Comparison of ENCODE assay signal across 1 cellular context in the genomic region with DNA sequence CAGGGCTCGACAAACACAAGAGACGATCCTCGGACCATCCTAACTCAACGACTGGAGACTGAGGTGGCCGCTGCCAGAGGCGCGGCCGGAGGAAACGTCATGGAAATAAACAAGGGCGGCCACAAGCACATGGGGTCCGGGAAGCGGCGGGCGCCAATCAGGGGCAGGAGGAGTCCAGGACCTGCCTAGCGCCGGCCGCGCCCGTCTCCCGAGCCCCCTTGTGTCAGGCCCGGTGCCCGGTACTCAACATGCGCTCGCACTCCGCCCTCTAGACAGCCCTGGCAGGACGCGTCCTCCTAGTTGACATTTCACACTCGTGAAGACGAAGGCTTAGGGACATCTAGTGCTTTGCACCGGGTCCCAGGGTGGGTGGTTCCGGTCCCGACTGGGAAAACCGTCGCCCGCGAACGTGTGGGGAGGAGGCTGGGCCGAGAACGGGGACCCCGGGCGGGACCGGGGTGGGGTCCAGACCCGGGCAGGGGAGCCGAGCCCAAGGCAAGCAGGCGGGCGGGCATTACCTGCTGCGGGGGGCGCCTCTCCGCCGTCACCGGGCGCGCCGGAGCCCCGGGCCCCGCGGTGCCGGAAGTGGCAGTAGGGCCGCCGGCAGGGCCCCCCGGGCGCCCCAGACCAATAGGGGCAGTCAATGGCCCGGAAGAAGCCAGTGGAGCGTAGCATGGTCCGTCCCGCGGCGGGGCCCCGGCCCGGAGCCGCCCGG.
TF ChIP-seq lines count a peak whose summit lies in the region.

No MANE protein-coding gene starts in this region.

TF ChIP-seq in K562, 482 proteins besides CTCF, POLR2A, EP300 and RAD21 (continued from another document):
- TF ChIP-seq, protein P1, sequence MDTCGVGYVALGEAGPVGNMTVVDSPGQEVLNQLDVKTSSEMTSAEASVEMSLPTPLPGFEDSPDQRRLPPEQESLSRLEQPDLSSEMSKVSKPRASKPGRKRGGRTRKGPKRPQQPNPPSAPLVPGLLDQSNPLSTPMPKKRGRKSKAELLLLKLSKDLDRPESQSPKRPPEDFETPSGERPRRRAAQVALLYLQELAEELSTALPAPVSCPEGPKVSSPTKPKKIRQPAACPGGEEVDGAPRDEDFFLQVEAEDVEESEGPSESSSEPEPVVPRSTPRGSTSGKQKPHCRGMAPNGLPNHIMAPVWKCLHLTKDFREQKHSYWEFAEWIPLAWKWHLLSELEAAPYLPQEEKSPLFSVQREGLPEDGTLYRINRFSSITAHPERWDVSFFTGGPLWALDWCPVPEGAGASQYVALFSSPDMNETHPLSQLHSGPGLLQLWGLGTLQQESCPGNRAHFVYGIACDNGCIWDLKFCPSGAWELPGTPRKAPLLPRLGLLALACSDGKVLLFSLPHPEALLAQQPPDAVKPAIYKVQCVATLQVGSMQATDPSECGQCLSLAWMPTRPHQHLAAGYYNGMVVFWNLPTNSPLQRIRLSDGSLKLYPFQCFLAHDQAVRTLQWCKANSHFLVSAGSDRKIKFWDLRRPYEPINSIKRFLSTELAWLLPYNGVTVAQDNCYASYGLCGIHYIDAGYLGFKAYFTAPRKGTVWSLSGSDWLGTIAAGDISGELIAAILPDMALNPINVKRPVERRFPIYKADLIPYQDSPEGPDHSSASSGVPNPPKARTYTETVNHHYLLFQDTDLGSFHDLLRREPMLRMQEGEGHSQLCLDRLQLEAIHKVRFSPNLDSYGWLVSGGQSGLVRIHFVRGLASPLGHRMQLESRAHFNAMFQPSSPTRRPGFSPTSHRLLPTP (IDR thresholded peaks at IDR 0.05; ENCODE audit: borderline replicate concordance, extremely low read depth, insufficient read length): no peak
- no peak for TF ChIP-seq ZBTB9 (CRISPR knock-in tag; IDR thresholded peaks at IDR 0.05)
- no peak for TF ChIP-seq JUN (IDR thresholded peaks at IDR 0.05; ENCODE audit: borderline replicate concordance, low read depth, low read length)
- 0 out of 2 replicates have a peak, but pooled peaks have one; percentile 53 for TF ChIP-seq JUN (CRISPR knock-in tag; IDR thresholded peaks at IDR 0.05; ENCODE audit: borderline replicate concordance)
- TF ChIP-seq PKNOX1 (IDR thresholded peaks at IDR 0.05): peak; percentile 22; the same call in 1 of the 2 replicates
- peak; percentile 78 for TF ChIP-seq ARID4B (CRISPR knock-in tag; IDR thresholded peaks at IDR 0.05)
- TF ChIP-seq FOXK2 (conservative IDR thresholded peaks at IDR 0.05 in 1 of 2, IDR thresholded peaks at IDR 0.05 in 1 of 2; ENCODE audit: low read depth in 2 of 2): peak; percentile 91 to 94
- TF ChIP-seq MCM3 (IDR thresholded peaks at IDR 0.05): no peak
- TF ChIP-seq EP400 (IDR thresholded peaks at IDR 0.05): no peak
- TF ChIP-seq, protein P2, sequence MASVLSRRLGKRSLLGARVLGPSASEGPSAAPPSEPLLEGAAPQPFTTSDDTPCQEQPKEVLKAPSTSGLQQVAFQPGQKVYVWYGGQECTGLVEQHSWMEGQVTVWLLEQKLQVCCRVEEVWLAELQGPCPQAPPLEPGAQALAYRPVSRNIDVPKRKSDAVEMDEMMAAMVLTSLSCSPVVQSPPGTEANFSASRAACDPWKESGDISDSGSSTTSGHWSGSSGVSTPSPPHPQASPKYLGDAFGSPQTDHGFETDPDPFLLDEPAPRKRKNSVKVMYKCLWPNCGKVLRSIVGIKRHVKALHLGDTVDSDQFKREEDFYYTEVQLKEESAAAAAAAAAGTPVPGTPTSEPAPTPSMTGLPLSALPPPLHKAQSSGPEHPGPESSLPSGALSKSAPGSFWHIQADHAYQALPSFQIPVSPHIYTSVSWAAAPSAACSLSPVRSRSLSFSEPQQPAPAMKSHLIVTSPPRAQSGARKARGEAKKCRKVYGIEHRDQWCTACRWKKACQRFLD (CRISPR knock-in tag; IDR thresholded peaks at IDR 0.05): peak; percentile 44; the same call in 1 of the 2 replicates
- TF ChIP-seq SIRT6 (IDR thresholded peaks at IDR 0.05; ENCODE audit: low read depth, low read length): no peak
- 0 out of 2 replicates have a peak, but pooled peaks have one; percentile 42 for TF ChIP-seq CREB1 (IDR thresholded peaks at IDR 0.05)
- TF ChIP-seq CREB1 (CRISPR knock-in tag; IDR thresholded peaks at IDR 0.05): peak; percentile 27; the same call in 1 of the 2 replicates
- TF ChIP-seq CHD1 (IDR thresholded peaks at IDR 0.05; ENCODE audit: low read length): peak; percentile 69
- TF ChIP-seq PCBP1 (IDR thresholded peaks at IDR 0.05; ENCODE audit: low read depth, low read length, poor library complexity, severe bottlenecking): peak; percentile 62
- no peak for TF ChIP-seq POLR2AphosphoS2 (IDR thresholded peaks at IDR 0.05; ENCODE audit: low read length)
- no peak for TF ChIP-seq EWSR1 (IDR thresholded peaks at IDR 0.05; ENCODE audit: borderline replicate concordance, low read depth, partially characterized antibody)
- 0 out of 2 replicates have a peak, but pooled peaks have one; percentile 45 for TF ChIP-seq FOXP1 (CRISPR knock-in tag; IDR thresholded peaks at IDR 0.05)
- TF ChIP-seq RBBP5 (IDR thresholded peaks at IDR 0.05; ENCODE audit: borderline replicate concordance, insufficient read depth, low read length, poor library complexity, severe bottlenecking): peak; percentile 97
- TF ChIP-seq, protein P3, sequence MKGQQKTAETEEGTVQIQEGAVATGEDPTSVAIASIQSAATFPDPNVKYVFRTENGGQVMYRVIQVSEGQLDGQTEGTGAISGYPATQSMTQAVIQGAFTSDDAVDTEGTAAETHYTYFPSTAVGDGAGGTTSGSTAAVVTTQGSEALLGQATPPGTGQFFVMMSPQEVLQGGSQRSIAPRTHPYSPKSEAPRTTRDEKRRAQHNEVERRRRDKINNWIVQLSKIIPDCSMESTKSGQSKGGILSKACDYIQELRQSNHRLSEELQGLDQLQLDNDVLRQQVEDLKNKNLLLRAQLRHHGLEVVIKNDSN (CRISPR knock-in tag; IDR thresholded peaks at IDR 0.05): 0 out of 2 replicates have a peak, but pooled peaks have one; percentile 6
TF ChIP-seq in K562: peak in this region for 41.
